ENCODE assay signal across 13 cellular contexts in genomic region chr19:42540071-42540553, GRCh38. TPM values are rescaled to one million over a fixed set of nuclear protein-coding genes. Genes with fewer than 3 reads are reported as not detected.
DNase-seq lines count a peak whose midpoint lies in the region; ATAC-seq and TF ChIP-seq lines count a peak whose summit lies in the region.
"Had no signal": no experiment of that assay in that cellular context is flagged by ENCODE, and none has a peak within 500 bp of the region (broad histone marks: within the 10 kb centered on the region; RNA-seq: fewer than 3 reads in every experiment).

No MANE protein-coding gene starts in this region.

- no peak overlapping the region for H3K27ac Mint-ChIP-seq in activated naive CD8-positive, alpha-beta T cell treated with anti-CD3 and anti-CD28 coated beads, Interleukin-2, amount 10 ng/mL, durations not matched to agents 7 days and 5 days
- H3K27ac Mint-ChIP-seq in activated naive CD8-positive, alpha-beta T cell treated with anti-CD3 and anti-CD28 coated beads, Interleukin-2, amount 50 U/mL, for 24 hours: no peak overlapping the region

- H3K4me1 ChIP-seq in fibroblast of lung (ENCODE audit: control insufficient read depth, extremely low read depth, insufficient read depth, low read length) (no peaks in the 10 kb centered on the region), upper lobe of right lung (no peaks in the 10 kb centered on the region), uterus (no peaks in the 10 kb centered on the region)

- TF ChIP-seq CTCF in fibroblast of lung (conservative IDR thresholded peaks at IDR 0.05 in 1 of 2, IDR thresholded peaks at IDR 0.05 in 1 of 2; ENCODE audit: low read depth in 1 of 2, low read length in 2 of 2) (no peak), upper lobe of right lung (IDR thresholded peaks at IDR 0.05) (no peak), uterus (IDR thresholded peaks at IDR 0.05) (no peak)

- no peaks in the 10 kb centered on the region for H3K36me3 Mint-ChIP-seq in activated naive CD8-positive, alpha-beta T cell treated with anti-CD3 and anti-CD28 coated beads, Interleukin-2, amount 10 ng/mL, durations not matched to agents 7 days and 5 days
- no peaks in the 10 kb centered on the region for H3K36me3 Mint-ChIP-seq in activated naive CD8-positive, alpha-beta T cell treated with anti-CD3 and anti-CD28 coated beads, Interleukin-2, amount 50 U/mL, for 24 hours (ENCODE audit: low read depth)

- H3K4me1 Mint-ChIP-seq in activated naive CD8-positive, alpha-beta T cell treated with anti-CD3 and anti-CD28 coated beads, Interleukin-2, amount 10 ng/mL, durations not matched to agents 7 days and 5 days: no peaks in the 10 kb centered on the region
- H3K4me1 Mint-ChIP-seq in activated naive CD8-positive, alpha-beta T cell treated with anti-CD3 and anti-CD28 coated beads, Interleukin-2, amount 50 U/mL, for 24 hours: no peaks in the 10 kb centered on the region

- H3K27ac ChIP-seq in fibroblast of lung (ENCODE audit: insufficient read depth, low read length): no peak overlapping the region
- no peak overlapping the region for H3K27ac ChIP-seq in upper lobe of right lung
- no peak overlapping the region for H3K27ac ChIP-seq in uterus

- no peak overlapping the region for H3K4me3 Mint-ChIP-seq in activated naive CD8-positive, alpha-beta T cell treated with anti-CD3 and anti-CD28 coated beads, Interleukin-2, amount 10 ng/mL, durations not matched to agents 7 days and 5 days
- no peak overlapping the region for H3K4me3 Mint-ChIP-seq in activated naive CD8-positive, alpha-beta T cell treated with anti-CD3 and anti-CD28 coated beads, Interleukin-2, amount 50 U/mL, for 24 hours

- H4K20me1 ChIP-seq in fibroblast of lung (ENCODE audit: control insufficient read depth, extremely low read depth, insufficient read depth, low read length): no peaks in the 10 kb centered on the region

- POLR2A ChIA-PET in activated naive CD8-positive, alpha-beta T cell treated with anti-CD3 and anti-CD28 coated beads, Interleukin-2, amount 10 ng/mL, durations not matched to agents 7 days and 5 days (lab: Charles Lee): no interaction called here

- no peak overlapping the region for H3K4me2 ChIP-seq in fibroblast of lung (ENCODE audit: extremely low read depth, insufficient read depth, low read length)

- H2AFZ ChIP-seq in fibroblast of lung (ENCODE audit: low read length): no peak overlapping the region

- H3K4me3 ChIP-seq in fibroblast of lung (replicated peaks in 1 of 4; ENCODE audit: control extremely low read depth in 1 of 4, insufficient read depth in 1 of 4, low read depth in 3 of 4, low read length in 4 of 4): no peak overlapping the region
- H3K4me3 ChIP-seq in upper lobe of right lung: no peak overlapping the region
- no peak overlapping the region for H3K4me3 ChIP-seq in uterus

- intact Hi-C loops in upper lobe of right lung (cut with DNase I) (no loop called here), uterus (cut with DNase I; ENCODE audit: low total_unique reads) (no loop called here)

- H3K79me2 ChIP-seq in fibroblast of lung (ENCODE audit: control insufficient read depth, insufficient read depth, low read length): no peaks in the 10 kb centered on the region

- no peaks in the 10 kb centered on the region for H3K9me3 ChIP-seq in fibroblast of lung (ENCODE audit: control insufficient read depth, insufficient read depth, low read depth, low read length)
- no peaks in the 10 kb centered on the region for H3K9me3 ChIP-seq in upper lobe of right lung
- no peaks in the 10 kb centered on the region for H3K9me3 ChIP-seq in uterus

- no peak overlapping the region for H3K9ac ChIP-seq in fibroblast of lung (ENCODE audit: insufficient read depth, low read length)

- no peak for ATAC-seq in activated naive CD8-positive, alpha-beta T cell treated with anti-CD3 and anti-CD28 coated beads, Interleukin-2, amount 10 ng/mL, durations not matched to agents 7 days and 5 days (ENCODE audit: low read depth)
- ATAC-seq in activated naive CD8-positive, alpha-beta T cell treated with anti-CD3 and anti-CD28 coated beads, Interleukin-2, amount 50 U/mL, for 24 hours: no peak
- ATAC-seq in upper lobe of right lung: peak; percentile 35
- no peak for ATAC-seq in HG03135 (IDR thresholded peaks at IDR 0.05; ENCODE audit: unreplicated experiment)

- H3K36me3 ChIP-seq in fibroblast of lung (ENCODE audit: control insufficient read depth, insufficient read depth, low read length): no peaks in the 10 kb centered on the region
- no peaks in the 10 kb centered on the region for H3K36me3 ChIP-seq in upper lobe of right lung
- no peaks in the 10 kb centered on the region for H3K36me3 ChIP-seq in uterus

- H3K27me3 Mint-ChIP-seq in activated naive CD8-positive, alpha-beta T cell treated with anti-CD3 and anti-CD28 coated beads, Interleukin-2, amount 10 ng/mL, durations not matched to agents 7 days and 5 days: no peaks in the 10 kb centered on the region
- no peaks in the 10 kb centered on the region for H3K27me3 Mint-ChIP-seq in activated naive CD8-positive, alpha-beta T cell treated with anti-CD3 and anti-CD28 coated beads, Interleukin-2, amount 50 U/mL, for 24 hours

- peak; percentile 15 for DNase-seq in activated naive CD8-positive, alpha-beta T cell treated with anti-CD3 and anti-CD28 coated beads, Interleukin-2, amount 10 ng/mL, durations not matched to agents 7 days and 5 days
- DNase-seq in activated naive CD8-positive, alpha-beta T cell treated with anti-CD3 and anti-CD28 coated beads, Interleukin-2, amount 50 U/mL, for 24 hours: no peak
- DNase-seq in NCI-H345 (lab: John Stamatoyannopoulos, UW): peak; percentile 65
- peak; percentile 3 to 12 for DNase-seq in fibroblast of lung (ENCODE audit: low read depth in 2 of 2)
- peak; percentile 52 for DNase-seq in upper lobe of right lung
- no peak for DNase-seq in uterus
- no peak for DNase-seq in activated CD4-positive, alpha-beta T cell treated with anti-CD3 and anti-CD28 coated beads for 4 hours
- DNase-seq: activated CD4-positive, alpha-beta T cell treated with anti-CD3 and anti-CD28 coated beads for 48 hours; amniotic stem cell; kidney glomerular epithelial cell; stimulated activated CD4-positive, alpha-beta T cell treated with anti-CD3 and anti-CD28 coated beads, Interleukin-12 subunit alpha, Interleukin-12 subunit beta, amount 100 ng/mL, for 4 hours had no signal

- no peaks in the 10 kb centered on the region for H3K9me3 Mint-ChIP-seq in activated naive CD8-positive, alpha-beta T cell treated with anti-CD3 and anti-CD28 coated beads, Interleukin-2, amount 10 ng/mL, durations not matched to agents 7 days and 5 days
- no peaks in the 10 kb centered on the region for H3K9me3 Mint-ChIP-seq in activated naive CD8-positive, alpha-beta T cell treated with anti-CD3 and anti-CD28 coated beads, Interleukin-2, amount 50 U/mL, for 24 hours

- no peak for TF ChIP-seq POLR2A in uterus (IDR thresholded peaks at IDR 0.05)

- H3K27me3 ChIP-seq in fibroblast of lung (ENCODE audit: control insufficient read depth, insufficient read depth, low read length): no peaks in the 10 kb centered on the region
- peaks cover 3% of the 10 kb centered on the region for H3K27me3 ChIP-seq in upper lobe of right lung
- no peaks in the 10 kb centered on the region for H3K27me3 ChIP-seq in uterus

RNA-seq across cellular contexts. Expression of gene CEACAM1, which starts 11.8 kb away (rescaled TPM):
- total RNA-seq in activated naive CD8-positive, alpha-beta T cell treated with anti-CD3 and anti-CD28 coated beads, Interleukin-2, amount 10 ng/mL, durations not matched to agents 7 days and 5 days: 10 to 100 TPM; 34.2 to 38.3 TPM
- total RNA-seq in fibroblast of lung: not detected in 2 replicates
- 0.03 TPM in 1 of 2 replicates, not detected in the other for polyA plus RNA-seq in fibroblast of lung
- polyA plus RNA-seq in fibroblast of lung (2012): not detected in 2 replicates
- not detected in 2 replicates for polyA minus RNA-seq in fibroblast of lung (ENCODE audit: low replicate concordance)
- 13.1 TPM for total RNA-seq in upper lobe of right lung
- total RNA-seq in uterus: 10 to 100 TPM in 2 of 4 donors, under 1 TPM in 2; 0.51 to 24.7 (median 6.5) TPM

RNA-seq across cellular contexts. Expression of gene CEACAM8, which starts 54.6 kb away (rescaled TPM):
- not detected for total RNA-seq in activated naive CD8-positive, alpha-beta T cell treated with anti-CD3 and anti-CD28 coated beads, Interleukin-2, amount 10 ng/mL, durations not matched to agents 7 days and 5 days
- total RNA-seq in fibroblast of lung (not detected in 2 replicates), upper lobe of right lung (not detected), uterus (under 1 TPM in 2 of 4 donors, not detected in 2; 0.14 to 0.51 TPM)
- not detected in 2 replicates for polyA plus RNA-seq in fibroblast of lung
- polyA plus RNA-seq in fibroblast of lung (2012): not detected in 2 replicates
- not detected in 2 replicates for polyA minus RNA-seq in fibroblast of lung (ENCODE audit: low replicate concordance)
- total RNA-seq: T-helper 1 cell treated with Interleukin-12 subunit alpha and Interleukin-12 subunit beta and Interleukin-4 antibody, amounts not matched to agents 30 ng/mL and 1 ng/mL, for 36 hours had no signal

Comparison
In these comparisons a context has a peak if more than half of its experiments do, and no peak if none do; other contexts are left out.
1. DNase-seq: peak in activated naive CD8-positive, alpha-beta T cell treated with anti-CD3 and anti-CD28 coated beads, Interleukin-2, amount 10 ng/mL, durations not matched to agents 7 days and 5 days (single experiment), NCI-H345 (single experiment), fibroblast of lung (2 of 2) and upper lobe of right lung (single experiment); none in activated naive CD8-positive, alpha-beta T cell treated with anti-CD3 and anti-CD28 coated beads, Interleukin-2, amount 50 U/mL, for 24 hours (single experiment), uterus (0 of 2) and activated CD4-positive, alpha-beta T cell treated with anti-CD3 and anti-CD28 coated beads for 4 hours (0 of 2).